ENCODE assay signal across 8 cellular contexts in genomic region chr14:50000215-50001145, GRCh38.
DNase-seq lines count a peak whose midpoint lies in the region; ATAC-seq and TF ChIP-seq lines count a peak whose summit lies in the region.

No MANE protein-coding gene starts in this region.

- peak overlapping the region; percentile 39 for H3K4me3 ChIP-seq in AG10803 (ENCODE audit: low read length)
- peak overlapping the region; percentile 65 for H3K4me3 ChIP-seq in SK-N-MC
- H3K4me3 ChIP-seq in cardiac muscle cell = no peak overlapping the region
- H3K4me3 ChIP-seq in skeletal muscle cell (ENCODE audit: low read depth, low read length) = peak overlapping the region; percentile 8

- no peaks in the 10 kb centered on the region for H3K36me3 ChIP-seq in SK-N-MC (ENCODE audit: insufficient read depth, low read length)
- H3K36me3 ChIP-seq in cardiac muscle cell = no peaks in the 10 kb centered on the region

- CTCF ChIA-PET in activated naive CD4-positive, alpha-beta T cell treated with anti-CD3 and anti-CD28 coated beads, Interleukin-2, amount 10 ng/mL, durations not matched to agents 7 days and 5 days (lab: Charles Lee) = interaction anchor here (0.6 to 6.4 kb wide), 24 partner anchors 9 to 139 kb away, joined by 3 to 50 read pairs (median 4); no protein-coding TSS in a partner anchor

- ATAC-seq in GM21717 (IDR thresholded peaks at IDR 0.05; ENCODE audit: unreplicated experiment) (peak; percentile 24), HG03565 (IDR thresholded peaks at IDR 0.05; ENCODE audit: unreplicated experiment) (no peak), GM18858 (IDR thresholded peaks at IDR 0.05; ENCODE audit: unreplicated experiment) (no peak)

- no peaks in the 10 kb centered on the region for H3K27me3 Mint-ChIP-seq in activated naive CD4-positive, alpha-beta T cell treated with anti-CD3 and anti-CD28 coated beads, Interleukin-2, amount 10 ng/mL, durations not matched to agents 7 days and 5 days

- peaks cover 10% of the 10 kb centered on the region for H3K27me3 ChIP-seq in cardiac muscle cell

- H3K4me1 Mint-ChIP-seq in activated naive CD4-positive, alpha-beta T cell treated with anti-CD3 and anti-CD28 coated beads, Interleukin-2, amount 10 ng/mL, durations not matched to agents 7 days and 5 days = peaks cover 79% of the 10 kb centered on the region

- peak overlapping the region; percentile 78 for H3K4me3 Mint-ChIP-seq in activated naive CD4-positive, alpha-beta T cell treated with anti-CD3 and anti-CD28 coated beads, Interleukin-2, amount 10 ng/mL, durations not matched to agents 7 days and 5 days

- peaks cover 17% of the 10 kb centered on the region for H3K36me3 Mint-ChIP-seq in activated naive CD4-positive, alpha-beta T cell treated with anti-CD3 and anti-CD28 coated beads, Interleukin-2, amount 10 ng/mL, durations not matched to agents 7 days and 5 days

- peak overlapping the region; percentile 98 for H3K27ac Mint-ChIP-seq in activated naive CD4-positive, alpha-beta T cell treated with anti-CD3 and anti-CD28 coated beads, Interleukin-2, amount 10 ng/mL, durations not matched to agents 7 days and 5 days

- no peaks in the 10 kb centered on the region for H3K9me3 Mint-ChIP-seq in activated naive CD4-positive, alpha-beta T cell treated with anti-CD3 and anti-CD28 coated beads, Interleukin-2, amount 10 ng/mL, durations not matched to agents 7 days and 5 days

- DNase-seq in AG10803 (ENCODE audit: low read depth) (peak; percentile 94), SK-N-MC (ENCODE audit: low read depth, low spot score) (peak; percentile 87), cardiac muscle cell (ENCODE audit: low read depth in 1 of 2, low spot score in 1 of 2) (peak; percentile 81 to 88), skeletal muscle cell (ENCODE audit: low read depth) (no peak)
- peak; percentile 87 for DNase-seq in activated naive CD4-positive, alpha-beta T cell treated with anti-CD3 and anti-CD28 coated beads, Interleukin-2, amount 10 ng/mL, durations not matched to agents 7 days and 5 days

- peak overlapping the region; percentile 60 for H3K27ac ChIP-seq in SK-N-MC
- peak overlapping the region; percentile 80 for H3K27ac ChIP-seq in cardiac muscle cell

- peak; percentile 22; the same call in 1 of the 2 replicates for TF ChIP-seq CTCF in AG10803 (conservative IDR thresholded peaks at IDR 0.05; ENCODE audit: low read length)
- no peak for TF ChIP-seq CTCF in cardiac muscle cell (IDR thresholded peaks at IDR 0.05; ENCODE audit: low read depth, low read length)

- H3K4me1 ChIP-seq in cardiac muscle cell (ENCODE audit: low read depth) = peaks cover 35% of the 10 kb centered on the region

- H3K9ac ChIP-seq in SK-N-MC (ENCODE audit: insufficient read length) = no peak overlapping the region

- H3K9me3 ChIP-seq in SK-N-MC (ENCODE audit: low read depth, low read length) (no peaks in the 10 kb centered on the region), cardiac muscle cell (ENCODE audit: low read depth) (no peaks in the 10 kb centered on the region)
